In the genomic region with DNA sequence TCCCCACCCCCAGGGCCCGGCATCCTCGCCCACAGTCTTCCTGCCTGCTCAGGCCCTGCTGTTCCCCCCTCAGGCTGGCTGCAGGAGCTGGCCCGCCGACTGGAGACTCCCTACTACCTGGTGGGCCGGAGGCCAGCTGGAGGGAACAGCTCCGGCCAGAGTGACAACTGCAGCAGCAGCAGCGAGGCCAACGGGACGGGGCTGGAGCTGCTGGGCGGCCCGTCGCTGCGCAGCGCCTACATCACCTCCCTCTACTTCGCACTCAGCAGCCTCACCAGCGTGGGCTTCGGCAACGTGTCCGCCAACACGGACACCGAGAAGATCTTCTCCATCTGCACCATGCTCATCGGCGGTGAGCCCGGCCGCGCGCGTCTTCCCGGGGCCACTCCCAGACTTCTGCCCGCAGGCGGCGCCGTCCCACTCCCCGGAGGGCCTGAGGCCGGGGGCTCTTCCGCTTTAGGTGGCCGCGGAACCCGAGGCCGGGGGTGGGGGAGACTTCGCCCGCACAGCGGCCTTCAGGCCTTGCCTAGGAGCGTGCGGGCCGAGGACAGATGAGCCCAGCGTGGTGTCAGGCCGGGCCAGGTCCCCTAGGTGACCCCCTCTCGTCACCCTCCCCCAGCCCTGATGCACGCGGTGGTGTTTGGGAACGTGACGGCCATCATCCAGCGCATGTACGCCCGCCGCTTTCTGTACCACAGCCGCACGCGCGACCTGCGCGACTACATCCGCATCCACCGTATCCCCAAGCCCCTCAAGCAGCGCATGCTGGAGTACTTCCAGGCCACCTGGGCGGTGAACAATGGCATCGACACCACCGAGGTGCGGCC, we compare ENCODE assay signal across 10 cellular contexts. TPM values are rescaled to one million over a fixed set of nuclear protein-coding genes. Genes with fewer than 3 reads are reported as not detected.
DNase-seq lines count a peak whose midpoint lies in the region; ATAC-seq, FAIRE-seq and TF ChIP-seq lines count a peak whose summit lies in the region.
"Had no signal": no experiment of that assay in that cellular context is flagged by ENCODE, and none has a peak within 500 bp of the region (broad histone marks: within the 10 kb centered on the region; RNA-seq: fewer than 3 reads in every experiment).

No MANE protein-coding gene starts in this region.

- peaks cover 1% of the 10 kb centered on the region for H3K4me1 Mint-ChIP-seq in T-helper 1 cell treated with Interleukin-12 subunit alpha and Interleukin-12 subunit beta and Interleukin-4 antibody, amounts not matched to agents 30 μg/mL and 1 μg/mL, for 36 hours (ENCODE audit: low read depth)
- H3K4me1 Mint-ChIP-seq in immature natural killer cell = peaks cover 6% of the 10 kb centered on the region in 2 donors

- H3K4me1 ChIP-seq in stomach smooth muscle (ENCODE audit: control insufficient read depth, insufficient read depth, low read length) = peaks cover 13% of the 10 kb centered on the region
- peaks cover 0 to 11% of the 10 kb centered on the region in 2 donors for H3K4me1 ChIP-seq in kidney (ENCODE audit: control insufficient read depth in 1 of 2, insufficient read depth in 1 of 2, low read depth in 1 of 2, low read length in 2 of 2)

- H3K4me3 ChIP-seq in stomach smooth muscle (ENCODE audit: low read length in 2 of 2) (peak overlapping the region; percentile 49 to 69), kidney (ENCODE audit: low read length in 2 of 2) (peak overlapping the region in 1 of 2 donors; percentile 39)

- DNase-seq in T-helper 1 cell = no peak
- peak; percentile 23 to 34 (median 26) for DNase-seq in immature natural killer cell
- no peak for DNase-seq in kidney
- no peak for DNase-seq in NCI-H2171 (lab: John Stamatoyannopoulos, UW)
- DNase-seq: DND-41 had no signal

- intact Hi-C loops in kidney (cut with DNase I) = no loop called here

- H3K27ac ChIP-seq in angular gyrus (ENCODE audit: low read depth, low read length) (peak overlapping the region; percentile 50), stomach smooth muscle (ENCODE audit: low read length) (no peak overlapping the region), kidney (ENCODE audit: low read depth in 2 of 2, low read length in 2 of 2) (no peak overlapping the region)

- H3K27me3 ChIP-seq in stomach smooth muscle (ENCODE audit: control insufficient read depth in 1 of 2, insufficient read depth in 2 of 2, low read length in 2 of 2) = peaks cover 24 to 29% of the 10 kb centered on the region in 2 donors

- H3K9me3 ChIP-seq in stomach smooth muscle (ENCODE audit: control insufficient read depth in 2 of 2, low read length in 2 of 2) (no peaks in the 10 kb centered on the region), kidney (ENCODE audit: control insufficient read depth in 1 of 2, low read length in 2 of 2) (no peaks in the 10 kb centered on the region)

- H3K27ac Mint-ChIP-seq in T-helper 1 cell treated with Interleukin-12 subunit alpha and Interleukin-12 subunit beta and Interleukin-4 antibody, amounts not matched to agents 30 μg/mL and 1 μg/mL, for 36 hours = no peak overlapping the region
- H3K27ac Mint-ChIP-seq in immature natural killer cell = peak overlapping the region in 1 of 6 donors; percentile 61

- peak overlapping the region; percentile 65 for H3K4me3 Mint-ChIP-seq in T-helper 1 cell treated with Interleukin-12 subunit alpha and Interleukin-12 subunit beta and Interleukin-4 antibody, amounts not matched to agents 30 μg/mL and 1 μg/mL, for 36 hours
- peak overlapping the region; percentile 63 to 84 (median 76) for H3K4me3 Mint-ChIP-seq in immature natural killer cell

- H3K9ac ChIP-seq in stomach smooth muscle (ENCODE audit: low read length in 2 of 2) = peak overlapping the region; percentile 35 to 47
- no peak overlapping the region for H3K9ac ChIP-seq in kidney (ENCODE audit: low read length in 2 of 2)

- no peak for ATAC-seq in HG03432 (IDR thresholded peaks at IDR 0.05; ENCODE audit: unreplicated experiment)

- no peak for TF ChIP-seq CTCF in kidney (IDR thresholded peaks at IDR 0.05; ENCODE audit: borderline replicate concordance, extremely low read depth, insufficient read depth)

- H3K27me3 Mint-ChIP-seq in T-helper 1 cell treated with Interleukin-12 subunit alpha and Interleukin-12 subunit beta and Interleukin-4 antibody, amounts not matched to agents 30 μg/mL and 1 μg/mL, for 36 hours (ENCODE audit: low read depth) = peaks cover 36% of the 10 kb centered on the region
- peaks cover 4 to 14% (median 7%) of the 10 kb centered on the region in 3 donors for H3K27me3 Mint-ChIP-seq in immature natural killer cell (ENCODE audit: low read depth in 3 of 3)

- H3K36me3 ChIP-seq in stomach smooth muscle (ENCODE audit: control insufficient read depth in 2 of 2, insufficient read depth in 2 of 2, low read length in 2 of 2) = no peaks in the 10 kb centered on the region
- H3K36me3 ChIP-seq in kidney (ENCODE audit: control insufficient read depth in 1 of 2, insufficient read depth in 2 of 2, low read length in 2 of 2) = no peaks in the 10 kb centered on the region

- H3K36me3 Mint-ChIP-seq in T-helper 1 cell treated with Interleukin-12 subunit alpha and Interleukin-12 subunit beta and Interleukin-4 antibody, amounts not matched to agents 30 μg/mL and 1 μg/mL, for 36 hours (ENCODE audit: low read depth) = no peaks in the 10 kb centered on the region
- H3K36me3 Mint-ChIP-seq in immature natural killer cell = peaks cover 0 to 5% (median 0%) of the 10 kb centered on the region in 3 donors

- H3K9me3 Mint-ChIP-seq in T-helper 1 cell treated with Interleukin-12 subunit alpha and Interleukin-12 subunit beta and Interleukin-4 antibody, amounts not matched to agents 30 μg/mL and 1 μg/mL, for 36 hours = no peaks in the 10 kb centered on the region
- peaks cover 0 to 2% (median 0%) of the 10 kb centered on the region in 6 donors for H3K9me3 Mint-ChIP-seq in immature natural killer cell

- FAIRE-seq in kidney (lab: Jason Lieb, UNC) = no peak
- FAIRE-seq: TTC549 had no signal

RNA-seq across cellular contexts. Expression of a gene that starts 10.2 kb away (rescaled TPM):
- polyA plus RNA-seq in immature natural killer cell (1 to 10 TPM in 1 of 3 donors, under 1 TPM in 1, not detected in 1; 0.96 to 1.1 TPM), kidney (ENCODE audit: insufficient read depth, low read depth, low replicate concordance) (1.4 TPM)
- total RNA-seq in kidney = 2.8 TPM

RNA-seq across cellular contexts. Expression of a gene that starts 18.9 kb away (rescaled TPM):
- 100 to 1,000 TPM in 1 of 3 donors, 10 to 100 TPM in 2; 76.3 to 101 (median 88.2) TPM for polyA plus RNA-seq in immature natural killer cell
- 66.8 TPM for total RNA-seq in kidney
- polyA plus RNA-seq in kidney (ENCODE audit: insufficient read depth, low read depth, low replicate concordance) = 60.4 TPM

RNA-seq across cellular contexts. Expression of a gene that starts 56.4 kb away (rescaled TPM):
- polyA plus RNA-seq in immature natural killer cell (not detected), kidney (ENCODE audit: insufficient read depth, low read depth, low replicate concordance) (0.34 TPM)
- 0.85 TPM for total RNA-seq in kidney

Comparison
In these comparisons a context has a peak if more than half of its experiments do, and no peak if none do; other contexts are left out.
1. DNase-seq: peak in immature natural killer cell (3 of 3); none in T-helper 1 cell (0 of 5), kidney (single experiment) and NCI-H2171 (single experiment).
2. H3K9ac ChIP-seq: peak in stomach smooth muscle (2 of 2); none in kidney (0 of 2).